ENCODE assay signal across 1 cellular context in genomic region chr9:122402403-122403268, GRCh38.
TF ChIP-seq lines count a peak whose summit lies in the region.

No MANE protein-coding gene starts in this region.

TF ChIP-seq in GM23338, 12 proteins besides CTCF, POLR2A, EP300 and RAD21 (continued from another document):
- TF ChIP-seq REST (IDR thresholded peaks at IDR 0.05; ENCODE audit: unreplicated experiment) (no peak), NANOG (IDR thresholded peaks at IDR 0.05; ENCODE audit: borderline replicate concordance) (no peak), JUNB (IDR thresholded peaks at IDR 0.05; ENCODE audit: unreplicated experiment) (no peak), STAT1 (IDR thresholded peaks at IDR 0.05; ENCODE audit: unreplicated experiment) (no peak), ZNF331 (CRISPR knock-in tag; IDR thresholded peaks at IDR 0.05; ENCODE audit: low read depth) (no peak), CREB1 (CRISPR knock-in tag; IDR thresholded peaks at IDR 0.05; ENCODE audit: low read depth) (no peak), POLR2AphosphoS5 (IDR thresholded peaks at IDR 0.05; ENCODE audit: low read depth) (no peak), ZNF114 (CRISPR knock-in tag; IDR thresholded peaks at IDR 0.05) (no peak), EZH2 (IDR thresholded peaks at IDR 0.05; ENCODE audit: low read depth, unreplicated experiment) (no peak)
